In genomic region chr2:24886640-24887324, GRCh38 we compare ENCODE assay signal across 11 cellular contexts. TPM values are rescaled to one million over a fixed set of nuclear protein-coding genes. Genes with fewer than 3 reads are reported as not detected.
DNase-seq lines count a peak whose midpoint lies in the region; ATAC-seq, FAIRE-seq and TF ChIP-seq lines count a peak whose summit lies in the region.
"Had no signal": no experiment of that assay in that cellular context is flagged by ENCODE, and none has a peak within 500 bp of the region (broad histone marks: within the 10 kb centered on the region; RNA-seq: fewer than 3 reads in every experiment).

No MANE protein-coding gene starts in this region.

- no peak overlapping the region for H3K4me2 ChIP-seq in HepG2 (ENCODE audit: low read depth, low read length)
- H3K4me2 ChIP-seq: KMS-11 had no signal

- H3K27ac ChIP-seq in right lobe of liver (no peak overlapping the region), HepG2 (ENCODE audit: extremely low read length, insufficient read depth, low read length) (no peak overlapping the region), aorta (ENCODE audit: low read depth in 1 of 2, low read length in 2 of 2) (no peak overlapping the region), testis (no peak overlapping the region)
- H3K27ac ChIP-seq: KMS-11 had no signal

- CTCF ChIA-PET in HepG2 (lab: Yijun Ruan, JAX; ENCODE audit: low intra/inter-chr PET ratio, low total read pairs) (no interaction called here), activated B cell treated with CpG ODN at 0.5 μM for 24 hours (lab: Charles Lee) (no interaction called here)

- H3K36me3 Mint-ChIP-seq in activated B cell treated with CpG ODN at 0.5 μM for 24 hours (ENCODE audit: low read depth): peaks cover 6% of the 10 kb centered on the region
- H3K36me3 Mint-ChIP-seq in memory B cell: no peaks in the 10 kb centered on the region

- DNase-seq in right lobe of liver (no peak), HepG2 (ENCODE audit: low spot score) (no peak), activated B cell treated with CpG ODN at 0.5 μM for 24 hours (peak; percentile 49), memory B cell (ENCODE audit: low spot score in 2 of 2) (peak; percentile 45 to 52), aorta (peak in 1 of 2 donors; percentile 71), testis (no peak), NCI-H2029 treated with DMSO at 0.1 percent for 48 hours (lab: John Stamatoyannopoulos, UW) (no peak)

- no peaks in the 10 kb centered on the region for H3K9me3 Mint-ChIP-seq in activated B cell treated with CpG ODN at 0.5 μM for 24 hours
- no peaks in the 10 kb centered on the region for H3K9me3 Mint-ChIP-seq in memory B cell

- intact Hi-C loops in right lobe of liver (cut with DNase I) (no loop called here), HepG2 (cut with micrococcal nuclease; ENCODE audit: unreplicated experiment) (no loop called here), activated B cell treated with CpG ODN at 0.5 μM for 24 hours (cut with micrococcal nuclease) (loop anchor here (2.0 to 5.0 kb wide), 3 partner anchors 34 to 156 kb away; partner anchors contain the start of genes ADCY3, DNAJC27 and EFR3B), aorta (cut with DNase I) (no loop called here), testis (cut with DNase I; ENCODE audit: low total_unique reads) (no loop called here)

- no peak for TF ChIP-seq RAD21 in HepG2 (CRISPR knock-in tag; IDR thresholded peaks at IDR 0.05)

- H3K4me3 Mint-ChIP-seq in activated B cell treated with CpG ODN at 0.5 μM for 24 hours (peak overlapping the region; percentile 90), memory B cell (peak overlapping the region; percentile 92)

- H3K27ac Mint-ChIP-seq in activated B cell treated with CpG ODN at 0.5 μM for 24 hours: peak overlapping the region; percentile 97
- peak overlapping the region; percentile 99 for H3K27ac Mint-ChIP-seq in memory B cell
- H3K27ac Mint-ChIP-seq: progenitor cell of endocrine pancreas had no signal

- H3K4me3 ChIP-seq in right lobe of liver (no peak overlapping the region), HepG2 (replicated peaks in 1 of 3; ENCODE audit: insufficient read depth in 1 of 3, low read depth in 2 of 3, low read length in 3 of 3) (no peak overlapping the region), aorta (ENCODE audit: low read length in 2 of 2) (no peak overlapping the region), testis (no peak overlapping the region)

- TF ChIP-seq CTCF in right lobe of liver (IDR thresholded peaks at IDR 0.05): no peak
- no peak for TF ChIP-seq CTCF in HepG2 (CRISPR knock-in tag; IDR thresholded peaks at IDR 0.05)
- TF ChIP-seq CTCF in activated B cell treated with CpG ODN at 0.5 μM for 24 hours (IDR thresholded peaks at IDR 0.05): no peak
- TF ChIP-seq CTCF in testis (IDR thresholded peaks at IDR 0.05): no peak

- H3K27me3 ChIP-seq in right lobe of liver (no peaks in the 10 kb centered on the region), HepG2 (ENCODE audit: control insufficient read depth in 1 of 2, insufficient read depth in 2 of 2, low read length in 2 of 2) (peaks cover 0 to 20% of the 10 kb centered on the region in 2 experiments; a peak in 3 of 5 replicates), aorta (ENCODE audit: control insufficient read depth in 1 of 2, insufficient read depth in 2 of 2, low read length in 1 of 2) (no peaks in the 10 kb centered on the region), testis (no peaks in the 10 kb centered on the region)

- in situ Hi-C loops in HepG2 (cut with HindIII; ENCODE audit: extremely low pct_ligation_motif_present, low pct_unique_long_range_greater_than_20kb): no loop called here

- no peak for TF ChIP-seq POLR2A in right lobe of liver (IDR thresholded peaks at IDR 0.05)
- no peak for TF ChIP-seq POLR2A in HepG2 (IDR thresholded peaks at IDR 0.05; ENCODE audit: insufficient read depth in 1 of 2, low read depth in 2 of 2, low read length in 2 of 2)
- TF ChIP-seq POLR2A in testis (IDR thresholded peaks at IDR 0.05): no peak

- TF ChIP-seq EP300 in HepG2 (IDR thresholded peaks at IDR 0.05; ENCODE audit: low read depth in 2 of 2, low read length in 2 of 2) (no peak), HepG2 (CRISPR knock-in tag; IDR thresholded peaks at IDR 0.05; ENCODE audit: borderline replicate concordance) (no peak)

- no peak overlapping the region for H2AFZ ChIP-seq in HepG2 (ENCODE audit: low read length)

- no peak overlapping the region for H3K9ac ChIP-seq in HepG2 (ENCODE audit: insufficient read depth, low read depth, low read length)
- H3K9ac ChIP-seq: KMS-11 had no signal

- peak in 3 of 4 donors; percentile 50 to 65 (median 50) for ATAC-seq in right lobe of liver
- no peak for ATAC-seq in HepG2
- ATAC-seq in activated B cell treated with CpG ODN at 0.5 μM for 24 hours (ENCODE audit: low read depth): peak; percentile 93
- ATAC-seq in memory B cell (ENCODE audit: low read depth): peak; percentile 77
- peak; percentile 60 for ATAC-seq in aorta (ENCODE audit: low FRiP score)
- ATAC-seq in GM19328 (IDR thresholded peaks at IDR 0.05; ENCODE audit: unreplicated experiment): no peak
- ATAC-seq: Panc1 had no signal

- WGBS in right lobe of liver (ENCODE audit: insufficient coverage, low coverage, low lambda C conversion rate, missing lambda C conversion rate): 35% methylated on average over 9 of the region's 19 CpGs
- WGBS in HepG2 (ENCODE audit: low lambda C conversion rate): 62% methylated on average over 17 of the region's 19 CpGs
- 37 to 49% methylated on average over 19 of the region's 19 CpGs for WGBS in aorta, 2 donors
- WGBS in testis, 2 donors: 72 to 74% methylated on average over 18 to 19 of the region's 19 CpGs

- H3K79me2 ChIP-seq in HepG2 (ENCODE audit: insufficient read depth, low read length): no peaks in the 10 kb centered on the region

- BruUV-seq in HepG2 (replicated peaks; lab: Mats Ljungman, UMichigan): no TSS peak

- H3K4me1 ChIP-seq in right lobe of liver (peaks cover 0 to 5% (median 0%) of the 10 kb centered on the region in 4 donors), HepG2 (ENCODE audit: insufficient read depth, low read length) (no peaks in the 10 kb centered on the region), aorta (ENCODE audit: control insufficient read depth in 1 of 2, insufficient read depth in 2 of 2, low read length in 2 of 2) (no peaks in the 10 kb centered on the region), testis (peaks cover 4% of the 10 kb centered on the region)

- H4K20me1 ChIP-seq in HepG2 (ENCODE audit: insufficient read depth, low read length): no peaks in the 10 kb centered on the region

- H3K9me3 ChIP-seq in right lobe of liver: no peaks in the 10 kb centered on the region
- no peaks in the 10 kb centered on the region for H3K9me3 ChIP-seq in HepG2 (ENCODE audit: low read length)
- no peaks in the 10 kb centered on the region for H3K9me3 ChIP-seq in aorta (ENCODE audit: control insufficient read depth, low read length)
- no peaks in the 10 kb centered on the region for H3K9me3 ChIP-seq in testis

- POLR2A ChIA-PET in HepG2 (lab: Yijun Ruan, JAX): no interaction called here
- POLR2A ChIA-PET in activated B cell treated with CpG ODN at 0.5 μM for 24 hours (lab: Charles Lee): interaction anchor here (0.9 to 1.1 kb wide), 2 partner anchors 33 to 94 kb away, joined by 3 read pairs; partner anchors contain the start of genes ADCY3, CENPO and PTRHD1

- H3K36me3 ChIP-seq in right lobe of liver (no peaks in the 10 kb centered on the region), HepG2 (replicated peaks in 1 of 2; ENCODE audit: control insufficient read depth in 1 of 2, insufficient read depth in 2 of 2, low read length in 2 of 2) (no peaks in the 10 kb centered on the region), aorta (ENCODE audit: control insufficient read depth in 1 of 2, insufficient read depth in 2 of 2, low read length in 1 of 2) (peaks cover 0 to 1% of the 10 kb centered on the region in 2 donors), testis (ENCODE audit: low read depth, missing control alignments) (no peaks in the 10 kb centered on the region)

- FAIRE-seq in HepG2 (lab: Jason Lieb, UNC): no peak

- H3K27me3 Mint-ChIP-seq in activated B cell treated with CpG ODN at 0.5 μM for 24 hours (no peaks in the 10 kb centered on the region), memory B cell (no peaks in the 10 kb centered on the region)
- H3K27me3 Mint-ChIP-seq: progenitor cell of endocrine pancreas had no signal

- H3K4me1 Mint-ChIP-seq in activated B cell treated with CpG ODN at 0.5 μM for 24 hours: peaks cover 61% of the 10 kb centered on the region
- peaks cover 37% of the 10 kb centered on the region for H3K4me1 Mint-ChIP-seq in memory B cell

TF ChIP-seq in HepG2, 621 proteins besides CTCF, POLR2A, EP300 and RAD21 (continues in another document):
- TF ChIP-seq ETV5 (CRISPR knock-in tag; IDR thresholded peaks at IDR 0.05; ENCODE audit: borderline replicate concordance) (no peak), RBFOX2 (IDR thresholded peaks at IDR 0.05; ENCODE audit: low read depth, low read length) (no peak)

RNA-seq across cellular contexts. Expression of gene ADCY3, which starts 33.3 kb away (rescaled TPM):
- total RNA-seq in right lobe of liver (1 to 10 TPM; 2.2 to 7.0 (median 5.6) TPM), HepG2 (2016; rRNA removed; fragmentation: Illumina TruSeq; extraction: Trizol) (0.11 TPM in 1 of 2 replicates, not detected in the other), activated B cell treated with CpG ODN at 0.5 μM for 24 hours (99.9 and 126 TPM in 2 replicates), aorta (100 to 1,000 TPM; 109 to 144 TPM), testis (10 to 100 TPM; 22.3 to 27.9 TPM)
- total RNA-seq in HepG2 (2016; cell fraction: cytosol; rRNA removed; fragmentation: Illumina TruSeq; extraction: Trizol; ENCODE audit: low read depth): not detected in 2 replicates
- total RNA-seq in HepG2 (2016; cell fraction: insoluble cytoplasmic fraction; rRNA removed; fragmentation: Illumina TruSeq; extraction: Trizol): 0.13 and 0.21 TPM in 2 replicates
- 0.21 TPM in 1 of 2 replicates, not detected in the other for total RNA-seq in HepG2 (2016; cell fraction: membrane; rRNA removed; fragmentation: Illumina TruSeq; extraction: Trizol)
- not detected in 2 replicates for total RNA-seq in HepG2 (2016; cell fraction: nucleus; rRNA removed; fragmentation: Illumina TruSeq; extraction: Trizol)
- polyA plus RNA-seq in HepG2 (2011; rRNA removed) (0.40 and 0.61 TPM in 2 replicates), aorta (10 to 100 TPM in 1 of 2 donors, 1 to 10 TPM in 1; 7.6 to 50.7 TPM), testis (ENCODE audit: insufficient read depth, low read depth, low replicate concordance) (41.6 TPM)
- 0.10 and 0.42 TPM in 2 replicates for polyA plus RNA-seq in HepG2 (2011; cell fraction: cytosol; rRNA removed)
- polyA plus RNA-seq in HepG2 (2011; cell fraction: nucleus; rRNA removed): 1.8 and 2.6 TPM in 2 replicates
- 0.12 and 0.13 TPM in 2 replicates for polyA plus RNA-seq in HepG2 (2012)
- not detected in 2 replicates for polyA plus RNA-seq in HepG2 (2016; cell fraction: cytosol; fragmentation: Illumina TruSeq; extraction: Trizol; ENCODE audit: low read depth)
- not detected in 2 replicates for polyA plus RNA-seq in HepG2 (2016; cell fraction: insoluble cytoplasmic fraction; fragmentation: Illumina TruSeq; extraction: Trizol; ENCODE audit: low read depth)
- 0.36 TPM in 1 of 2 replicates, not detected in the other for polyA plus RNA-seq in HepG2 (2016; cell fraction: membrane; fragmentation: Illumina TruSeq; extraction: Trizol; ENCODE audit: low read depth)
- not detected in 2 replicates for polyA plus RNA-seq in HepG2 (2016; cell fraction: nucleus; fragmentation: Illumina TruSeq; extraction: Trizol; ENCODE audit: insufficient read depth, low read depth)
- polyA minus RNA-seq in HepG2 (2011; rRNA and poly(A)+ RNA removed; ENCODE audit: low replicate concordance): 1.3 and 222 TPM in 2 replicates
- polyA minus RNA-seq in HepG2 (2011; cell fraction: cytosol; rRNA and poly(A)+ RNA removed): 1.1 and 1.8 TPM in 2 replicates
- polyA minus RNA-seq in HepG2 (2011; cell fraction: nucleus; rRNA and poly(A)+ RNA removed): 0.77 and 1.2 TPM in 2 replicates

Comparison
In these comparisons a context has a peak if more than half of its experiments do, and no peak if none do; other contexts are left out.
1. ATAC-seq: peak in right lobe of liver (3 of 4), activated B cell treated with CpG ODN at 0.5 μM for 24 hours (single experiment), memory B cell (single experiment) and aorta (single experiment); none in HepG2 (single experiment) and GM19328 (single experiment).
2. DNase-seq: peak in activated B cell treated with CpG ODN at 0.5 μM for 24 hours (single experiment) and memory B cell (2 of 2); none in right lobe of liver (0 of 3), HepG2 (single experiment), testis (single experiment) and NCI-H2029 treated with DMSO at 0.1 percent for 48 hours (single experiment).